ENCODE assay signal across 8 cellular contexts in the genomic region with DNA sequence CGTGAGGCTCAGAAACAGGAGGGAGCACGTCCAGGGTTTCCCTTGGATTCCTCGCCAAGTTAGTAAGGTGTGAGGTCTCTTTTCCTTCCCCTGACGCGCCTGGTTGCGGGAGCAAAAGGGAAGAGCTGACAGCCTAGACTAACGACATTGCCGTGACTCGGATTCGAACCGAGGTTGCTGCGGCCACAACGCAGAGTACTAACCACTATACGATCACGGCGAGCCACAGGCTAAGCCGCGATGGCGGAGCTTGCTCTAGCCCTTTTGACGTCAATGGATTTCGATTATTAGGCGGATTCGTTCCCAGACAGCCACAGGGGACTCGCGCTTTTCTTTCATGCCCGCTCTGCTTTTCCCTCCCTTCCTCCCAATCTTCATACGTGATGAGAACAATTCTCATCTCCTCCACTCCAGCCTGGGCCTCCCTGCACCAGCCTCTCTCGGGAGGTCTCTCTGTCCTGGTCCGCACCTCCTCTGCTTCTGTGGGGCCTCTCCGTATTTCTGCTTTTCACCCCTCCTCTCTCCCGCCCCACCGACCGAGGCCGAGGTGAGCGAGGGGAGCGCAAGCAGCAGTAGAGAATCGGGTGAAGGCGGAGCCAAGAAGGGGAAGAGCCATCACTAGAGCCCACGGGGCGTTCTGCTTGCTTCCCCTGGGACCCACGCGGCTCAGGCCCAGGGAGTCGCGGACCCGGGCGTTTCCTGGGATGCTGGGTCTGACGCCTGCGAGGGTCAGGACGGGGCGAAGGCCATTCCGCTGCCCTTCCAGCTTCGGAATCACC.
A peak's percentile ranks its signal among the peaks of the same experiment; 100 is the strongest.
DNase-seq lines count a peak whose midpoint lies in the region; ATAC-seq and TF ChIP-seq lines count a peak whose summit lies in the region.
"Not testable (repeated sequence)": the region's sequence is repeated elsewhere in the genome, so short reads cannot be mapped to it uniquely, and the experiment has no call there.

No MANE protein-coding gene starts in this region.

- H3K4me3 ChIP-seq in AG09309 (ENCODE audit: control insufficient read depth, low read depth, low read length) (peak overlapping the region; percentile 42), foreskin fibroblast (ENCODE audit: low read depth in 1 of 2, low read length in 2 of 2) (peak overlapping the region; percentile 47 to 56)

- peaks cover 22% of the 10 kb centered on the region for H3K27me3 Mint-ChIP-seq in activated naive CD8-positive, alpha-beta T cell treated with anti-CD3 and anti-CD28 coated beads, Interleukin-2, amount 10 ng/mL, durations not matched to agents 7 days and 5 days
- H3K27me3 Mint-ChIP-seq in naive thymus-derived CD8-positive, alpha-beta T cell: peaks cover 16 to 40% (median 25%) of the 10 kb centered on the region in 5 donors

- not testable (repeated sequence) for TF ChIP-seq CTCF in AG09309 (IDR thresholded peaks at IDR 0.05; ENCODE audit: control insufficient read depth, insufficient read depth, low read depth, low read length, missing control alignments); foreskin fibroblast (IDR thresholded peaks at IDR 0.05; ENCODE audit: low read depth, low read length)

- peak overlapping the region; percentile 83 for H3K4me3 Mint-ChIP-seq in activated naive CD8-positive, alpha-beta T cell treated with anti-CD3 and anti-CD28 coated beads, Interleukin-2, amount 10 ng/mL, durations not matched to agents 7 days and 5 days
- H3K4me3 Mint-ChIP-seq in naive thymus-derived CD8-positive, alpha-beta T cell: peak overlapping the region; percentile 75 to 89 (median 86)

- DNase-seq in AG09309 (ENCODE audit: low read depth); foreskin fibroblast: not testable (repeated sequence)
- peak; percentile 53 for DNase-seq in activated naive CD8-positive, alpha-beta T cell treated with anti-CD3 and anti-CD28 coated beads, Interleukin-2, amount 10 ng/mL, durations not matched to agents 7 days and 5 days
- peak in 8 of 10 donors; percentile 23 to 60 (median 44) for DNase-seq in naive thymus-derived CD8-positive, alpha-beta T cell
- peak; percentile 56 to 80 (median 60) for DNase-seq in stimulated activated CD4-positive, alpha-beta T cell treated with anti-CD3 and anti-CD28 coated beads, TNF-alpha, amount 100 ng/mL, for 24 hours (ENCODE audit: low read depth in 3 of 3)

- not testable (repeated sequence) for H3K9me3 Mint-ChIP-seq in activated naive CD8-positive, alpha-beta T cell treated with anti-CD3 and anti-CD28 coated beads, Interleukin-2, amount 10 ng/mL, durations not matched to agents 7 days and 5 days; naive thymus-derived CD8-positive, alpha-beta T cell

- peak; percentile 84 for ATAC-seq in GM21390 (IDR thresholded peaks at IDR 0.05; ENCODE audit: unreplicated experiment)
- peak; percentile 62 for ATAC-seq in HG03378 (IDR thresholded peaks at IDR 0.05; ENCODE audit: unreplicated experiment)
- ATAC-seq in activated CD4-positive, CD25-positive, alpha-beta regulatory T cell treated with anti-CD3 and anti-CD28 coated beads, Interleukin-2, amount 50 U/mL, for 24 hours: peak; percentile 86 to 87
- peak; percentile 85 for ATAC-seq in activated naive CD8-positive, alpha-beta T cell treated with anti-CD3 and anti-CD28 coated beads, Interleukin-2, amount 10 ng/mL, durations not matched to agents 7 days and 5 days (ENCODE audit: low read depth)
- peak; percentile 92 to 98 for ATAC-seq in naive thymus-derived CD8-positive, alpha-beta T cell

- H3K27ac Mint-ChIP-seq in activated naive CD8-positive, alpha-beta T cell treated with anti-CD3 and anti-CD28 coated beads, Interleukin-2, amount 10 ng/mL, durations not matched to agents 7 days and 5 days: not testable (repeated sequence)
- H3K27ac Mint-ChIP-seq in naive thymus-derived CD8-positive, alpha-beta T cell: peak overlapping the region in 4 of 10 donors; percentile 38 to 81 (median 65)

- peaks cover 23% of the 10 kb centered on the region for H3K4me1 Mint-ChIP-seq in activated naive CD8-positive, alpha-beta T cell treated with anti-CD3 and anti-CD28 coated beads, Interleukin-2, amount 10 ng/mL, durations not matched to agents 7 days and 5 days
- H3K4me1 Mint-ChIP-seq in naive thymus-derived CD8-positive, alpha-beta T cell: peaks cover 7 to 17% (median 11%) of the 10 kb centered on the region in 4 donors

- POLR2A ChIA-PET in activated naive CD8-positive, alpha-beta T cell treated with anti-CD3 and anti-CD28 coated beads, Interleukin-2, amount 10 ng/mL, durations not matched to agents 7 days and 5 days (lab: Charles Lee): interaction anchor here (1.2 to 1.6 kb wide), 3 partner anchors 15 to 39 kb away, joined by 5 to 10 read pairs (median 7); no protein-coding TSS in a partner anchor
- POLR2A ChIA-PET in naive thymus-derived CD8-positive, alpha-beta T cell (lab: Charles Lee): interaction anchor here (1.0 kb wide), 1 partner anchor 31 kb away, joined by 6 read pairs; no protein-coding TSS in a partner anchor

- not testable (repeated sequence) for H3K36me3 Mint-ChIP-seq in activated naive CD8-positive, alpha-beta T cell treated with anti-CD3 and anti-CD28 coated beads, Interleukin-2, amount 10 ng/mL, durations not matched to agents 7 days and 5 days; naive thymus-derived CD8-positive, alpha-beta T cell
